In the genomic region with DNA sequence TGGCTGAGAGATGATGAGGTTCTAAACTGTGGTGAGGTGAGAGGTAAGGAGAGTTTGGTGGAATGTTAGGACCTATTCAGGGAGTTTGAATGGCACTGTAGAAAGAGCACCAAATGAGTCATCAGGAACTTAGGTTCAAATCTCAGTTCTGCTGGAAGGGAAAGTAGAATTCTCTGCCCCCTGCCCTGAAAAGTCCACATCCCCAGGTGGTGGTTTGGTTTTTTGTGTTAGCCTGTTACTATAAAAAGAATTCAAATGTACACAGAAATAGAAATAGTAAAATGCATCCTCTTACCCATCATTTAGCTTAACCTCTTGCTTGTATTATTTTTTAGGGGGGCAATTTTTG, we compare ENCODE assay signal across 12 cellular contexts. TPM values are rescaled to one million over a fixed set of nuclear protein-coding genes. Genes with fewer than 3 reads are reported as not detected.
DNase-seq lines count a peak whose midpoint lies in the region; ATAC-seq and TF ChIP-seq lines count a peak whose summit lies in the region.
"Had no signal": no experiment of that assay in that cellular context is flagged by ENCODE, and none has a peak within 500 bp of the region (broad histone marks: within the 10 kb centered on the region; RNA-seq: fewer than 3 reads in every experiment).

No MANE protein-coding gene starts in this region.

- H3K9me3 Mint-ChIP-seq in stimulated activated naive B cell treated with anti-CD40 and anti-IgM and Interleukin-4, amounts not matched to agents 10 μg/mL and 1 μg/mL and 100 μg/mL, for 72 hours = peaks cover 4 to 5% of the 10 kb centered on the region in 2 donors
- H3K9me3 Mint-ChIP-seq in activated T-helper 1 cell treated with anti-CD3 and anti-CD28 coated beads, Interleukin-12 subunit alpha, Interleukin-12 subunit beta, Interleukin-2, Interleukin-4 antibody, amounts not matched to agents 30 ng/mL and 10 ng/mL and 1 ng/mL, durations not matched to agents 14 hours and 24 hours and 36 hours = no peaks in the 10 kb centered on the region
- no peaks in the 10 kb centered on the region for H3K9me3 Mint-ChIP-seq in osteocyte (ENCODE audit: unreplicated experiment)
- H3K9me3 Mint-ChIP-seq: stimulated activated effector memory CD8-positive, alpha-beta T cell treated with anti-CD3 and anti-CD28 coated beads, Interleukin-12 subunit alpha, Interleukin-12 subunit beta, amount 100 ng/mL, for 72 hours had no signal

- H3K36me3 Mint-ChIP-seq in stimulated activated naive B cell treated with anti-CD40 and anti-IgM and Interleukin-4, amounts not matched to agents 10 μg/mL and 1 μg/mL and 100 μg/mL, for 72 hours = peaks cover 29 to 50% of the 10 kb centered on the region in 2 donors
- H3K36me3 Mint-ChIP-seq in activated T-helper 1 cell treated with anti-CD3 and anti-CD28 coated beads, Interleukin-12 subunit alpha, Interleukin-12 subunit beta, Interleukin-2, Interleukin-4 antibody, amounts not matched to agents 30 ng/mL and 10 ng/mL and 1 ng/mL, durations not matched to agents 14 hours and 24 hours and 36 hours (ENCODE audit: low read depth) = no peaks in the 10 kb centered on the region
- no peaks in the 10 kb centered on the region for H3K36me3 Mint-ChIP-seq in osteocyte (ENCODE audit: unreplicated experiment)
- H3K36me3 Mint-ChIP-seq: stimulated activated effector memory CD8-positive, alpha-beta T cell treated with anti-CD3 and anti-CD28 coated beads, Interleukin-12 subunit alpha, Interleukin-12 subunit beta, amount 100 ng/mL, for 72 hours had no signal

- ATAC-seq in GM19035 (IDR thresholded peaks at IDR 0.05; ENCODE audit: unreplicated experiment) = peak; percentile 49
- peak; percentile 58 for ATAC-seq in HG02571 (IDR thresholded peaks at IDR 0.05; ENCODE audit: unreplicated experiment)
- peak; percentile 53 for ATAC-seq in HG03442 (IDR thresholded peaks at IDR 0.05; ENCODE audit: unreplicated experiment)
- ATAC-seq in stimulated activated naive B cell treated with anti-CD40 and anti-IgM and Interleukin-4, amounts not matched to agents 10 μg/mL and 1 μg/mL and 100 μg/mL, for 72 hours (replicated peaks) = peak; percentile 35 to 43
- ATAC-seq: stimulated activated effector memory CD8-positive, alpha-beta T cell treated with anti-CD3 and anti-CD28 coated beads, Interleukin-12 subunit alpha, Interleukin-12 subunit beta, amount 100 ng/mL, for 72 hours had no signal

- peak overlapping the region; percentile 60 to 75 for H3K4me3 Mint-ChIP-seq in stimulated activated naive B cell treated with anti-CD40 and anti-IgM and Interleukin-4, amounts not matched to agents 10 μg/mL and 1 μg/mL and 100 μg/mL, for 72 hours
- H3K4me3 Mint-ChIP-seq in activated T-helper 1 cell treated with anti-CD3 and anti-CD28 coated beads, Interleukin-12 subunit alpha, Interleukin-12 subunit beta, Interleukin-2, Interleukin-4 antibody, amounts not matched to agents 30 ng/mL and 10 ng/mL and 1 ng/mL, durations not matched to agents 14 hours and 24 hours and 36 hours = no peak overlapping the region
- H3K4me3 Mint-ChIP-seq in osteocyte (ENCODE audit: unreplicated experiment) = no peak overlapping the region
- H3K4me3 Mint-ChIP-seq: stimulated activated effector memory CD8-positive, alpha-beta T cell treated with anti-CD3 and anti-CD28 coated beads, Interleukin-12 subunit alpha, Interleukin-12 subunit beta, amount 100 ng/mL, for 72 hours had no signal

- H3K27ac Mint-ChIP-seq in stimulated activated naive B cell treated with anti-CD40 and anti-IgM and Interleukin-4, amounts not matched to agents 10 μg/mL and 1 μg/mL and 100 μg/mL, for 72 hours = peak overlapping the region; percentile 88
- H3K27ac Mint-ChIP-seq in activated T-helper 1 cell treated with anti-CD3 and anti-CD28 coated beads, Interleukin-12 subunit alpha, Interleukin-12 subunit beta, Interleukin-2, Interleukin-4 antibody, amounts not matched to agents 30 ng/mL and 10 ng/mL and 1 ng/mL, durations not matched to agents 14 hours and 24 hours and 36 hours = no peak overlapping the region
- no peak overlapping the region for H3K27ac Mint-ChIP-seq in osteocyte (ENCODE audit: unreplicated experiment)
- H3K27ac Mint-ChIP-seq: stimulated activated effector memory CD8-positive, alpha-beta T cell treated with anti-CD3 and anti-CD28 coated beads, Interleukin-12 subunit alpha, Interleukin-12 subunit beta, amount 100 ng/mL, for 72 hours had no signal

- no peak for TF ChIP-seq CTCF in osteocyte (IDR thresholded peaks at IDR 0.05)

- intact Hi-C loops in activated T-helper 1 cell treated with anti-CD3 and anti-CD28 coated beads, Interleukin-12 subunit alpha, Interleukin-12 subunit beta, Interleukin-2, Interleukin-4 antibody, amounts not matched to agents 30 ng/mL and 10 ng/mL and 1 ng/mL, durations not matched to agents 14 hours and 24 hours and 36 hours (cut with micrococcal nuclease) = no loop called here

- peaks cover 63 to 82% of the 10 kb centered on the region in 2 donors for H3K4me1 Mint-ChIP-seq in stimulated activated naive B cell treated with anti-CD40 and anti-IgM and Interleukin-4, amounts not matched to agents 10 μg/mL and 1 μg/mL and 100 μg/mL, for 72 hours
- peaks cover 28% of the 10 kb centered on the region for H3K4me1 Mint-ChIP-seq in activated T-helper 1 cell treated with anti-CD3 and anti-CD28 coated beads, Interleukin-12 subunit alpha, Interleukin-12 subunit beta, Interleukin-2, Interleukin-4 antibody, amounts not matched to agents 30 ng/mL and 10 ng/mL and 1 ng/mL, durations not matched to agents 14 hours and 24 hours and 36 hours (ENCODE audit: low read depth)
- H3K4me1 Mint-ChIP-seq in osteocyte (ENCODE audit: unreplicated experiment) = peaks cover 2% of the 10 kb centered on the region

- peaks cover 4 to 6% of the 10 kb centered on the region in 2 donors for H3K27me3 Mint-ChIP-seq in stimulated activated naive B cell treated with anti-CD40 and anti-IgM and Interleukin-4, amounts not matched to agents 10 μg/mL and 1 μg/mL and 100 μg/mL, for 72 hours
- H3K27me3 Mint-ChIP-seq in activated T-helper 1 cell treated with anti-CD3 and anti-CD28 coated beads, Interleukin-12 subunit alpha, Interleukin-12 subunit beta, Interleukin-2, Interleukin-4 antibody, amounts not matched to agents 30 ng/mL and 10 ng/mL and 1 ng/mL, durations not matched to agents 14 hours and 24 hours and 36 hours (ENCODE audit: insufficient read depth) = peaks cover 10% of the 10 kb centered on the region
- peaks cover 27% of the 10 kb centered on the region for H3K27me3 Mint-ChIP-seq in osteocyte (ENCODE audit: unreplicated experiment)

- no peak for DNase-seq in stimulated activated naive B cell treated with anti-CD40 and anti-IgM and Interleukin-4, amounts not matched to agents 10 μg/mL and 1 μg/mL and 100 μg/mL, for 72 hours
- no peak for DNase-seq in activated T-helper 1 cell treated with anti-CD3 and anti-CD28 coated beads, Interleukin-12 subunit alpha, Interleukin-12 subunit beta, Interleukin-2, Interleukin-4 antibody, amounts not matched to agents 30 ng/mL and 10 ng/mL and 1 ng/mL, durations not matched to agents 14 hours and 24 hours and 36 hours (ENCODE audit: low spot score)
- no peak for DNase-seq in osteocyte (ENCODE audit: extremely low spot score, unreplicated experiment)
- no peak for DNase-seq in stimulated activated CD4-positive, alpha-beta T cell treated with anti-CD3 and anti-CD28 coated beads, Interleukin-15, amount 100 ng/mL, for 24 hours
- DNase-seq: anterior cingulate cortex; effector CD8-positive, alpha-beta T cell; NCI-H226; Right ventricle myocardium superior had no signal

RNA-seq across cellular contexts. Expression of a gene that starts 20.2 kb away (rescaled TPM):
- total RNA-seq in activated T-helper 1 cell treated with anti-CD3 and anti-CD28 coated beads, Interleukin-12 subunit alpha, Interleukin-12 subunit beta, Interleukin-2, Interleukin-4 antibody, amounts not matched to agents 30 ng/mL and 10 ng/mL and 1 ng/mL, durations not matched to agents 14 hours and 24 hours and 36 hours = 0.62 and 2.9 TPM in 2 replicates
- 72.6 and 74.1 TPM in 2 replicates for total RNA-seq in osteocyte

RNA-seq across cellular contexts. Expression of a gene that starts 48.7 kb away (rescaled TPM):
- not detected in 2 replicates for total RNA-seq in activated T-helper 1 cell treated with anti-CD3 and anti-CD28 coated beads, Interleukin-12 subunit alpha, Interleukin-12 subunit beta, Interleukin-2, Interleukin-4 antibody, amounts not matched to agents 30 ng/mL and 10 ng/mL and 1 ng/mL, durations not matched to agents 14 hours and 24 hours and 36 hours
- 59.7 and 66.6 TPM in 2 replicates for total RNA-seq in osteocyte

Comparison
In these comparisons a context has a peak if more than half of its experiments do, and no peak if none do; other contexts are left out.
1. H3K4me3 Mint-ChIP-seq: peak in stimulated activated naive B cell treated with anti-CD40 and anti-IgM and Interleukin-4, amounts not matched to agents 10 μg/mL and 1 μg/mL and 100 μg/mL, for 72 hours (2 of 2); none in activated T-helper 1 cell treated with anti-CD3 and anti-CD28 coated beads, Interleukin-12 subunit alpha, Interleukin-12 subunit beta, Interleukin-2, Interleukin-4 antibody, amounts not matched to agents 30 ng/mL and 10 ng/mL and 1 ng/mL, durations not matched to agents 14 hours and 24 hours and 36 hours (single experiment) and osteocyte (single experiment).
2. RNA of a gene that starts 20.2 kb away (total RNA-seq): 72.6 to 74.1 TPM in osteocyte; 0.62 to 2.9 TPM in activated T-helper 1 cell treated with anti-CD3 and anti-CD28 coated beads, Interleukin-12 subunit alpha, Interleukin-12 subunit beta, Interleukin-2, Interleukin-4 antibody, amounts not matched to agents 30 ng/mL and 10 ng/mL and 1 ng/mL, durations not matched to agents 14 hours and 24 hours and 36 hours; every median in the first group is over 10 times any median in the second.
3. RNA of a gene that starts 48.7 kb away (total RNA-seq): 59.7 to 66.6 TPM in osteocyte; not detected in activated T-helper 1 cell treated with anti-CD3 and anti-CD28 coated beads, Interleukin-12 subunit alpha, Interleukin-12 subunit beta, Interleukin-2, Interleukin-4 antibody, amounts not matched to agents 30 ng/mL and 10 ng/mL and 1 ng/mL, durations not matched to agents 14 hours and 24 hours and 36 hours; every median in the first group is over 10 times any median in the second.
4. Peak in every context shown above with its lines, with median percentiles within 50 percentile points of each other: ATAC-seq.